In the genomic region with DNA sequence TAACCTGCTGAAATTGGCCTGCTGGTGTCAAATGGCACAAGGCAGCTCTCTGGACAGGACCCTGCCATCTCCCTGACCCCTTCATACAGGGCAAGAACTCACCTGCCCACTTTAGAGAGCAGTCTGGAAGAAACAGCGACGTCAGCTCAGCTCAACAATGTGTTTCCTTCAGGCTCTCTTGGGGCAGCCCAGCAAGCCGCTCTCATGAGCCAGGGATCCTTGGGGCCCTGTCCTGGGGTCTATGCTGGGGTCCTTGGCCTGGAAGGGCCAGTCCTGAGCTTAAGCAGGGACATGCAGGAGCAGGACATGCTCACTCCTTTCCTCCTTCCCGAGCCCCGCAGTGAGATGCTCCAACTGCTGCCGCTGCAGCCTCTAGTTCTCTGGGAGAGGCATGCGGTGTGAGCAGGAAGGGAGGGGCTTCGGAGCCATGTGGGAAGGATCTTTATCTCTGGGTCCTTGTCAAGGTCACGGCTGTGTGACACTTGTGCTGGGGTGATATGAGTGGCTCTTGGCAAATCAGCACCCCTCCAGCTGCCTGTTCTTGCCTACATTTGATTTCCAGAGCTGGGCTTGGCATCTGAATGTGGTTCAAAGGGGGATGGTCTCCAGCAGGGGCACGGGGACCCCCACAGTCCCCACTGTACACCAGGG, we compare ENCODE assay signal across 10 cellular contexts. TPM values are rescaled to one million over a fixed set of nuclear protein-coding genes. Genes with fewer than 3 reads are reported as not detected.
DNase-seq lines count a peak whose midpoint lies in the region; ATAC-seq, FAIRE-seq and TF ChIP-seq lines count a peak whose summit lies in the region.
"Had no signal": no experiment of that assay in that cellular context is flagged by ENCODE, and none has a peak within 500 bp of the region (broad histone marks: within the 10 kb centered on the region; RNA-seq: fewer than 3 reads in every experiment).

No MANE protein-coding gene starts in this region.

- no peak overlapping the region for H3K27ac Mint-ChIP-seq in activated B cell treated with CpG ODN at 0.5 μM for 24 hours
- H3K27ac Mint-ChIP-seq: stimulated activated memory B cell treated with anti-CD40 and anti-IgM and Interleukin-4, amounts not matched to agents 10 μg/mL and 1 μg/mL and 100 μg/mL, for 72 hours had no signal

- peaks cover 59% of the 10 kb centered on the region for H3K27me3 Mint-ChIP-seq in activated B cell treated with CpG ODN at 0.5 μM for 24 hours

- H3K4me1 Mint-ChIP-seq in activated B cell treated with CpG ODN at 0.5 μM for 24 hours, result peaks cover 10% of the 10 kb centered on the region

- intact Hi-C loops in activated B cell treated with CpG ODN at 0.5 μM for 24 hours (cut with micrococcal nuclease), result no loop called here

- H3K36me3 Mint-ChIP-seq in activated B cell treated with CpG ODN at 0.5 μM for 24 hours (ENCODE audit: low read depth), result no peaks in the 10 kb centered on the region
- H3K36me3 Mint-ChIP-seq: stimulated activated memory B cell treated with anti-CD40 and anti-IgM and Interleukin-4, amounts not matched to agents 10 μg/mL and 1 μg/mL and 100 μg/mL, for 72 hours had no signal

- H3K4me3 Mint-ChIP-seq in activated B cell treated with CpG ODN at 0.5 μM for 24 hours, result no peak overlapping the region
- H3K4me3 Mint-ChIP-seq: stimulated activated memory B cell treated with anti-CD40 and anti-IgM and Interleukin-4, amounts not matched to agents 10 μg/mL and 1 μg/mL and 100 μg/mL, for 72 hours had no signal

- POLR2A ChIA-PET in activated B cell treated with CpG ODN at 0.5 μM for 24 hours (lab: Charles Lee), result no interaction called here

- DNase-seq in GM12892 (ENCODE audit: insufficient read length), result peak; percentile 7
- DNase-seq in activated B cell treated with CpG ODN at 0.5 μM for 24 hours, result peak; percentile 12
- DNase-seq in islet precursor cell, result peak; percentile 70
- DNase-seq in NCI-H187 treated with DMSO at 0.1 percent for 48 hours (lab: John Stamatoyannopoulos, UW), result no peak
- no peak for DNase-seq in NCI-H2227 (lab: John Stamatoyannopoulos, UW; ENCODE audit: unreplicated experiment)
- DNase-seq in DMS79 treated with DMSO at 0.1 percent for 48 hours (lab: John Stamatoyannopoulos, UW), result no peak
- DNase-seq: activated CD4-positive, CD25-positive, alpha-beta regulatory T cell had no signal

- no peak for ATAC-seq in activated B cell treated with CpG ODN at 0.5 μM for 24 hours (ENCODE audit: low read depth)
- ATAC-seq in HG02678 (IDR thresholded peaks at IDR 0.05; ENCODE audit: unreplicated experiment), result no peak

- TF ChIP-seq CTCF in activated B cell treated with CpG ODN at 0.5 μM for 24 hours (IDR thresholded peaks at IDR 0.05), result no peak

- no peaks in the 10 kb centered on the region for H3K9me3 Mint-ChIP-seq in activated B cell treated with CpG ODN at 0.5 μM for 24 hours
- H3K9me3 Mint-ChIP-seq: stimulated activated memory B cell treated with anti-CD40 and anti-IgM and Interleukin-4, amounts not matched to agents 10 μg/mL and 1 μg/mL and 100 μg/mL, for 72 hours had no signal

- no peak for TF ChIP-seq POLR2A in GM12892 (IDR thresholded peaks at IDR 0.05; ENCODE audit: low read depth, low read length)

- H3K4me3 ChIP-seq in skin epidermis, result peak overlapping the region in 2 of 7 experiments; percentile 1 to 15

- CTCF ChIA-PET in activated B cell treated with CpG ODN at 0.5 μM for 24 hours (lab: Charles Lee), result no interaction called here

- H3K27ac ChIP-seq in skin epidermis, result peak overlapping the region in 15 of 21 experiments; percentile 6 to 85 (median 60)

- FAIRE-seq in GM12892 (lab: Jason Lieb, UNC), result no peak

RNA-seq across cellular contexts. Expression of a gene that starts 3.4 kb away (rescaled TPM):
- 0.08 TPM for polyA plus RNA-seq in GM12892 (2012; ENCODE audit: missing spikeins)
- not detected in 2 replicates for total RNA-seq in activated B cell treated with CpG ODN at 0.5 μM for 24 hours

RNA-seq across cellular contexts. Expression of a gene that starts 17.8 kb away (rescaled TPM):
- polyA plus RNA-seq in GM12892 (2012; ENCODE audit: missing spikeins), result 12.2 TPM
- 39.3 and 44.6 TPM in 2 replicates for total RNA-seq in activated B cell treated with CpG ODN at 0.5 μM for 24 hours

RNA-seq across cellular contexts. Expression of a gene that starts 47.2 kb away (rescaled TPM):
- 16.5 TPM for polyA plus RNA-seq in GM12892 (2012; ENCODE audit: missing spikeins)
- total RNA-seq in activated B cell treated with CpG ODN at 0.5 μM for 24 hours, result 55.0 and 60.1 TPM in 2 replicates

RNA-seq across cellular contexts. Expression of a gene that starts 47.7 kb away (rescaled TPM):
- 0.70 TPM for polyA plus RNA-seq in GM12892 (2012; ENCODE audit: missing spikeins)
- total RNA-seq in activated B cell treated with CpG ODN at 0.5 μM for 24 hours, result 1.3 and 3.5 TPM in 2 replicates

Comparison
In these comparisons a context has a peak if more than half of its experiments do, and no peak if none do; other contexts are left out.
1. DNase-seq: peak in GM12892 (single experiment), activated B cell treated with CpG ODN at 0.5 μM for 24 hours (single experiment) and islet precursor cell (single experiment); none in NCI-H187 treated with DMSO at 0.1 percent for 48 hours (single experiment), NCI-H2227 (single experiment) and DMS79 treated with DMSO at 0.1 percent for 48 hours (single experiment).